In genomic region chr1:10717296-10718082, GRCh38 we compare ENCODE assay signal across 28 cellular contexts.
DNase-seq lines count a peak whose midpoint lies in the region; ATAC-seq and TF ChIP-seq lines count a peak whose summit lies in the region.
"Had no signal": no experiment of that assay in that cellular context is flagged by ENCODE, and none has a peak within 500 bp of the region (broad histone marks: within the 10 kb centered on the region; RNA-seq: fewer than 3 reads in every experiment).

No MANE protein-coding gene starts in this region.

- no peak overlapping the region for H4K91ac ChIP-seq in neuronal stem cell (ENCODE audit: low read depth, low read length, poor library complexity)

- no peak overlapping the region for H2AFZ ChIP-seq in neuronal stem cell (ENCODE audit: low read length)

- H3K27me3 ChIP-seq in right atrium auricular region (no peaks in the 10 kb centered on the region), neuronal stem cell (ENCODE audit: control insufficient read depth in 3 of 3, insufficient read depth in 3 of 3, low read depth in 1 of 3, low read length in 3 of 3) (peaks cover 0 to 57% (median 0%) of the 10 kb centered on the region in 3 experiments)

- H3K9me3 ChIP-seq in right atrium auricular region (no peaks in the 10 kb centered on the region), neuronal stem cell (replicated peaks in 1 of 2; ENCODE audit: control insufficient read depth in 2 of 2, insufficient read depth in 1 of 2, low read depth in 1 of 2, low read length in 2 of 2) (no peaks in the 10 kb centered on the region)
- H3K9me3 ChIP-seq: esophagus muscularis mucosa, neutrophil had no signal

- peak overlapping the region; percentile 61 for H3K9ac ChIP-seq in neuronal stem cell (ENCODE audit: low read depth, low read length, poor library complexity)

- no peak overlapping the region for H3K27ac Mint-ChIP-seq in activated naive CD4-positive, alpha-beta T cell treated with anti-CD3 and anti-CD28 coated beads, Interleukin-2, amount 50 U/mL, for 72 hours
- H3K27ac Mint-ChIP-seq in endothelial cell (ENCODE audit: unreplicated experiment), result no peak overlapping the region
- H3K27ac Mint-ChIP-seq: activated naive CD8-positive, alpha-beta T cell treated with anti-CD3 and anti-CD28 coated beads, Interleukin-2, amount 50 U/mL, for 24 hours; dendritic cell treated with granulocyte-macrophage colony-stimulating factor and Interleukin-4, amounts not matched to agents 40 ng/mL and 50 ng/mL, for 4 days; endodermal cell; T-cell had no signal

- peak overlapping the region; percentile 73 for H2BK12ac ChIP-seq in neuronal stem cell (ENCODE audit: low read length)

- no peak for TF ChIP-seq CTCF in right atrium auricular region (IDR thresholded peaks at IDR 0.05)
- no peak for TF ChIP-seq CTCF in endothelial cell (IDR thresholded peaks at IDR 0.05; ENCODE audit: unreplicated experiment)

- H3K4me1 Mint-ChIP-seq in endothelial cell (ENCODE audit: unreplicated experiment), result no peaks in the 10 kb centered on the region
- H3K4me1 Mint-ChIP-seq: activated naive CD8-positive, alpha-beta T cell treated with anti-CD3 and anti-CD28 coated beads, Interleukin-2, amount 50 U/mL, for 24 hours had no signal

- intact Hi-C loops in Right ventricle myocardium inferior (cut with DNase I) (loop anchor here (5.0 kb wide), 1 partner anchor 145 kb away; no protein-coding TSS in a partner anchor), cardiac septum (cut with DNase I) (no loop called here)

- no peak overlapping the region for H3K4ac ChIP-seq in neuronal stem cell (ENCODE audit: low read length)

- no peak overlapping the region for H3K4me2 ChIP-seq in neuronal stem cell (ENCODE audit: insufficient read depth, low read length, poor library complexity, severe bottlenecking)

- peaks cover 5% of the 10 kb centered on the region for H3K27me3 Mint-ChIP-seq in endothelial cell (ENCODE audit: unreplicated experiment)

- H3K14ac ChIP-seq in neuronal stem cell (ENCODE audit: low read length), result no peak overlapping the region

- H3K9me3 Mint-ChIP-seq in activated naive CD4-positive, alpha-beta T cell treated with anti-CD3 and anti-CD28 coated beads, Interleukin-2, amount 50 U/mL, for 72 hours, result no peaks in the 10 kb centered on the region
- no peaks in the 10 kb centered on the region for H3K9me3 Mint-ChIP-seq in endothelial cell (ENCODE audit: unreplicated experiment)
- H3K9me3 Mint-ChIP-seq: activated naive CD8-positive, alpha-beta T cell treated with anti-CD3 and anti-CD28 coated beads, Interleukin-2, amount 50 U/mL, for 24 hours; activated T-cell treated with anti-CD3 and anti-CD28 coated beads, Interleukin-2, amount 50 U/mL, for 4 hours; central memory CD8-positive, alpha-beta T cell; dendritic cell treated with granulocyte-macrophage colony-stimulating factor and Interleukin-4, amounts not matched to agents 40 ng/mL and 50 ng/mL, for 4 days; endodermal cell; T-cell had no signal

- H3K18ac ChIP-seq in neuronal stem cell (ENCODE audit: low read length), result peak overlapping the region; percentile 92

- H2BK15ac ChIP-seq in neuronal stem cell (ENCODE audit: low read length), result peak overlapping the region; percentile 86

- peak; percentile 56 for DNase-seq in Right ventricle myocardium inferior (ENCODE audit: missing footprints)
- no peak for DNase-seq in cardiac septum (ENCODE audit: low spot score)
- no peak for DNase-seq in right atrium auricular region (ENCODE audit: low spot score)
- no peak for DNase-seq in neuronal stem cell (ENCODE audit: low spot score)
- no peak for DNase-seq in NCI-H146 (lab: John Stamatoyannopoulos, UW)
- DNase-seq in activated naive CD4-positive, alpha-beta T cell treated with anti-CD3 and anti-CD28 coated beads, Interleukin-2, amount 50 U/mL, for 72 hours (ENCODE audit: low spot score in 2 of 2), result no peak
- DNase-seq in endothelial cell (ENCODE audit: low spot score), result no peak
- DNase-seq in SIG-M5 treated with dmso at 0.1 percent for 504 hours (lab: John Stamatoyannopoulos, UW; ENCODE audit: unreplicated experiment), result no peak
- DNase-seq: activated gamma-delta T cell; activated naive CD8-positive, alpha-beta T cell treated with anti-CD3 and anti-CD28 coated beads, Interleukin-2, amount 50 U/mL, for 24 hours; activated T-cell treated with anti-CD3 and anti-CD28 coated beads, Interleukin-2, amount 50 U/mL, for 4 hours; C1 segment of cervical spinal cord; endodermal cell; foreskin fibroblast; kidney glomerular epithelial cell; NCI-H1048; NCI-H1694 treated with DMSO at 0.1 percent for 48 hours; NCI-H82; posterior cingulate gyrus; stimulated activated CD4-positive, alpha-beta T cell treated with anti-CD3 and anti-CD28 coated beads, Interleukin-15, amount 100 ng/mL, for 24 hours; stimulated activated CD4-positive, alpha-beta T cell treated with anti-CD3 and anti-CD28 coated beads, Interleukin-4, amount 100 ng/mL, for 4 hours; T-cell; trophoblast cell had no signal

- peak; percentile 53 for ATAC-seq in Right ventricle myocardium inferior
- no peak for ATAC-seq in activated naive CD4-positive, alpha-beta T cell treated with anti-CD3 and anti-CD28 coated beads, Interleukin-2, amount 50 U/mL, for 72 hours
- ATAC-seq: activated naive CD8-positive, alpha-beta T cell treated with anti-CD3 and anti-CD28 coated beads, Interleukin-2, amount 50 U/mL, for 24 hours; activated T-cell treated with anti-CD3 and anti-CD28 coated beads, Interleukin-2, amount 50 U/mL, for 4 hours; T-cell had no signal

- H3K4me3 Mint-ChIP-seq in endothelial cell (ENCODE audit: unreplicated experiment), result no peak overlapping the region
- H3K4me3 Mint-ChIP-seq: activated naive CD8-positive, alpha-beta T cell treated with anti-CD3 and anti-CD28 coated beads, Interleukin-2, amount 50 U/mL, for 24 hours; activated T-cell treated with anti-CD3 and anti-CD28 coated beads, Interleukin-2, amount 50 U/mL, for 4 hours; central memory CD8-positive, alpha-beta T cell; dendritic cell treated with granulocyte-macrophage colony-stimulating factor and Interleukin-4, amounts not matched to agents 40 ng/mL and 50 ng/mL, for 4 days; endodermal cell; T-cell had no signal

- peaks cover 4% of the 10 kb centered on the region for H3K79me1 ChIP-seq in neuronal stem cell (ENCODE audit: low read depth, low read length)

- H3K36me3 ChIP-seq in right atrium auricular region, result no peaks in the 10 kb centered on the region
- no peaks in the 10 kb centered on the region for H3K36me3 ChIP-seq in neuronal stem cell (replicated peaks in 1 of 2; ENCODE audit: control insufficient read depth in 2 of 2, insufficient read depth in 2 of 2, low read length in 2 of 2)
- H3K36me3 ChIP-seq: esophagus muscularis mucosa, neutrophil had no signal

- H3K23ac ChIP-seq in neuronal stem cell (ENCODE audit: low read depth, low read length, poor library complexity), result no peak overlapping the region

- H3K36me3 Mint-ChIP-seq in activated naive CD4-positive, alpha-beta T cell treated with anti-CD3 and anti-CD28 coated beads, Interleukin-2, amount 50 U/mL, for 72 hours, result no peaks in the 10 kb centered on the region
- no peaks in the 10 kb centered on the region for H3K36me3 Mint-ChIP-seq in endothelial cell (ENCODE audit: low read depth, unreplicated experiment)
- H3K36me3 Mint-ChIP-seq: T-cell had no signal

- H3K4me3 ChIP-seq in right atrium auricular region, result peak overlapping the region; percentile 19 to 25
- H3K4me3 ChIP-seq in neuronal stem cell (ENCODE audit: low read length in 2 of 2), result no peak overlapping the region
- H3K4me3 ChIP-seq: esophagus muscularis mucosa had no signal

- H2BK120ac ChIP-seq in neuronal stem cell (ENCODE audit: low read depth, low read length), result peak overlapping the region; percentile 85

- peak overlapping the region; percentile 67 for H2BK5ac ChIP-seq in neuronal stem cell (ENCODE audit: low read length)

- H4K8ac ChIP-seq in neuronal stem cell (ENCODE audit: low read depth, low read length), result no peak overlapping the region

- peak overlapping the region; percentile 89 to 98 for H3K27ac ChIP-seq in right atrium auricular region
- peak overlapping the region; percentile 9 for H3K27ac ChIP-seq in neuronal stem cell (replicated peaks; ENCODE audit: low read length)
- H3K27ac ChIP-seq: 22Rv1, esophagus muscularis mucosa, neutrophil had no signal

- no CpG with 5 or more reads among the region's 22 CpGs for WGBS in neuronal stem cell (ENCODE audit: extremely low coverage in 2 of 2, insufficient read length in 2 of 2, insufficient replicate concordance in 1 of 2), 2 donors

- H3K4me1 ChIP-seq in right atrium auricular region, result peaks cover 0 to 91% of the 10 kb centered on the region in 2 donors
- H3K4me1 ChIP-seq in neuronal stem cell (ENCODE audit: control insufficient read depth in 2 of 2, insufficient read depth in 1 of 2, low read depth in 1 of 2, low read length in 2 of 2), result peaks cover 33 to 48% of the 10 kb centered on the region in 2 donors

- H2AK5ac ChIP-seq in neuronal stem cell (ENCODE audit: low read depth, low read length), result peak overlapping the region; percentile 92

Comparison
In these comparisons a context has a peak if more than half of its experiments do, and no peak if none do; other contexts are left out.
1. H3K4me3 ChIP-seq: peak in right atrium auricular region (2 of 2); none in neuronal stem cell (0 of 2).